Comparison of ENCODE assay signal across 23 cellular contexts in the genomic region with DNA sequence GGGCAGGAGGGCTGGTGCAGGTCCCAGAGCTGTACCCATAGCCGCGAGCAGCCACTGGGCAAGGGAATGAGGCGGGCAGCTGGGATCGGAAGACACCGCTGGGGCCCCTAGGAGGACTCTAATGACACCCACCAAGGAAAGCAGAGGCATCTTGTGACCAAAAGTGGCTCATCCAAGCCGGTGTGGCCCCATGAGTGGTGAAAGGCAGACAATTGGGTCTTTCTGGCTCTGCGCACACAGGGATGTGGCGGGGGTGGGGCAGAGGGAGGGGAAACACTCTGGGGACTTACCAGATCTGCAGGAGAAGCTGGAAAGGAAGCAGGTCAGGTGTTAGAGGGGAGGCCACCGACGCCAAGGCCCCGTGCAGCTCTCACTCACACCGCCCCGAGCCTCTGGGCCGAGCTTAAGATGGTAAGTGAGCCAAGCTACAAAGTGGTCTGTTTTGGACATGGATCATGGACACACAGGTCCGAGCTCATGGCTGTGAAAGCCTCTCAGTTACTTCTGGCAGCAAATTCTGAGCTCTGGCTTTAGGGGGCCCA. TPM values are rescaled to one million over a fixed set of nuclear protein-coding genes. Genes with fewer than 3 reads are reported as not detected.
DNase-seq lines count a peak whose midpoint lies in the region; ATAC-seq and TF ChIP-seq lines count a peak whose summit lies in the region.
"Had no signal": no experiment of that assay in that cellular context is flagged by ENCODE, and none has a peak within 500 bp of the region (broad histone marks: within the 10 kb centered on the region; RNA-seq: fewer than 3 reads in every experiment).

No MANE protein-coding gene starts in this region.

- TF ChIP-seq CTCF in endodermal cell (conservative IDR thresholded peaks at IDR 0.05) (no peak), neural crest cell (conservative IDR thresholded peaks at IDR 0.05) (no peak)

- H3K4me3 ChIP-seq in endodermal cell (ENCODE audit: low read length) = no peak overlapping the region
- H3K4me3 ChIP-seq: MG63, SK-N-MC had no signal

- peak; percentile 22 for DNase-seq in Right ventricle myocardium superior
- DNase-seq in cardiac septum (ENCODE audit: low spot score) = no peak
- DNase-seq in endodermal cell = peak; percentile 36
- no peak for DNase-seq in neural crest cell (ENCODE audit: low read depth, low spot score)
- no peak for DNase-seq in NCI-H69 (lab: John Stamatoyannopoulos, UW)
- no peak for DNase-seq in activated CD8-positive, alpha-beta memory T cell treated with anti-CD3 and anti-CD28 coated beads for 24 hours
- no peak for DNase-seq in NCI-H446 (lab: John Stamatoyannopoulos, UW)
- DNase-seq: 8988T; ACHN; BE2C; CD4-positive, CD25-positive, alpha-beta regulatory T cell; DMS153; HCEC 1CT; KBM-7; MG63; NCI-H1105 treated with DMSO at 0.1 percent for 48 hours; NCI-H146; NCI-H1930; NCI-H446 treated with DMSO at 0.1 percent for 48 hours; NCI-H526; RPMI8226; SIG-M5 had no signal

- no peak overlapping the region for H3K27ac ChIP-seq in endodermal cell (ENCODE audit: low read depth, low read length)
- H3K27ac ChIP-seq: SK-N-MC had no signal

- intact Hi-C loops in Right ventricle myocardium superior (cut with DNase I) (loop anchor here (5.0 kb wide), 1 partner anchor 322 kb away; no protein-coding TSS in a partner anchor), cardiac septum (cut with DNase I) (no loop called here)

- ATAC-seq in Right ventricle myocardium superior (ENCODE audit: poor library complexity) = no peak

- no peak overlapping the region for H3K9ac ChIP-seq in endodermal cell (ENCODE audit: extremely low read depth, low read length, poor library complexity, severe bottlenecking)

- peaks cover 17% of the 10 kb centered on the region for H3K36me3 Mint-ChIP-seq in endodermal cell (ENCODE audit: low read depth)
- H3K36me3 Mint-ChIP-seq in neural crest cell (ENCODE audit: low read depth) = no peaks in the 10 kb centered on the region
- H3K36me3 Mint-ChIP-seq: CD4-positive, CD25-positive, alpha-beta regulatory T cell had no signal

- peaks cover 21% of the 10 kb centered on the region for H3K36me3 ChIP-seq in endodermal cell (ENCODE audit: control insufficient read depth, insufficient read depth, low read length)

- H3K27me3 Mint-ChIP-seq in endodermal cell (ENCODE audit: insufficient read depth) (no peaks in the 10 kb centered on the region), neural crest cell (ENCODE audit: low read depth) (no peaks in the 10 kb centered on the region)
- H3K27me3 Mint-ChIP-seq: CD4-positive, CD25-positive, alpha-beta regulatory T cell had no signal

- 96% methylated on average over 14 to 15 of the region's 15 CpGs for WGBS in endodermal cell (ENCODE audit: insufficient coverage in 1 of 2, insufficient read length in 1 of 2), 2 experiments

- no peaks in the 10 kb centered on the region for H3K4me1 ChIP-seq in endodermal cell (ENCODE audit: control insufficient read depth, insufficient read depth, low read length)

- H3K27ac Mint-ChIP-seq in endodermal cell (no peak overlapping the region), neural crest cell (ENCODE audit: unreplicated experiment) (peak overlapping the region; percentile 35)
- H3K27ac Mint-ChIP-seq: CD4-positive, CD25-positive, alpha-beta regulatory T cell had no signal

- no peaks in the 10 kb centered on the region for H3K9me3 Mint-ChIP-seq in endodermal cell
- H3K9me3 Mint-ChIP-seq in neural crest cell = no peaks in the 10 kb centered on the region
- H3K9me3 Mint-ChIP-seq: CD4-positive, CD25-positive, alpha-beta regulatory T cell had no signal

- H3K4me1 Mint-ChIP-seq in endodermal cell = no peaks in the 10 kb centered on the region
- no peaks in the 10 kb centered on the region for H3K4me1 Mint-ChIP-seq in neural crest cell
- H3K4me1 Mint-ChIP-seq: CD4-positive, CD25-positive, alpha-beta regulatory T cell had no signal

- no peaks in the 10 kb centered on the region for H3K9me3 ChIP-seq in endodermal cell (ENCODE audit: control insufficient read depth, low read length)
- H3K9me3 ChIP-seq: BE2C, MG63 had no signal

- H3K4me3 Mint-ChIP-seq in endodermal cell (no peak overlapping the region), neural crest cell (no peak overlapping the region)
- H3K4me3 Mint-ChIP-seq: CD4-positive, CD25-positive, alpha-beta regulatory T cell had no signal

- no peaks in the 10 kb centered on the region for H3K27me3 ChIP-seq in endodermal cell (ENCODE audit: control insufficient read depth, insufficient read depth, low read length, poor library complexity, severe bottlenecking)
- H3K27me3 ChIP-seq: BE2C, MG63 had no signal

RNA-seq across cellular contexts. Expression of gene SARDH, which starts 42.3 kb away (rescaled TPM):
- 0.94 TPM for total RNA-seq in Right ventricle myocardium superior
- total RNA-seq in cardiac septum = 1.3 TPM
- total RNA-seq in endodermal cell = 10 to 100 TPM in 1 of 2 donors, 1 to 10 TPM in 1; 8.4 to 11.2 TPM
- 6.2 TPM for polyA plus RNA-seq in endodermal cell (2013, experiment 1 of 2)
- polyA plus RNA-seq in endodermal cell (2013, experiment 2 of 2) = 6.1 TPM
- total RNA-seq in neural crest cell = 4.5 and 4.6 TPM in 2 replicates

Comparison
In these comparisons a context has a peak if more than half of its experiments do, and no peak if none do; other contexts are left out.
1. DNase-seq: peak in Right ventricle myocardium superior (single experiment) and endodermal cell (single experiment); none in cardiac septum (single experiment), neural crest cell (single experiment), NCI-H69 (single experiment), activated CD8-positive, alpha-beta memory T cell treated with anti-CD3 and anti-CD28 coated beads for 24 hours (single experiment) and NCI-H446 (0 of 2).